Comparison of ENCODE assay signal across 1 cellular context in the genomic region with DNA sequence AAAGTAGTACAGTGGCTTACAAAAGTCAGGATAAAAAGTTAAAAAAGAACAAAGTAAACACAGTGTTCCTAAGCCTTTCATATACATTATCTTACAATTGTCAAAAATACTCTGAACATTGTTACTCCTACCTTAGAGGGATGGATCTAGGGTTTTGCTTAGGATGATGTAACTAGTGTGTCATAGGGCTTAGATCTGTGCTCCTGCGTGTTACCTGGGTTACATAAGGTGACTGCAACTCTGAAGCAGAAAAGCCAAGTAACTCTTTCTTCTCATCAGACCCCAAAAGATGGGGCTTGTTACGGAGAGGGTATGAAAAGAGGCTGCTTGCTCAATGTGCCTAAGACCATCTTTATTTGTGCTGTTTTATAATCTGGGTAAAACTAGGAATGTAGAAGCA.
TF ChIP-seq lines count a peak whose summit lies in the region.

No MANE protein-coding gene starts in this region.

TF ChIP-seq in GM23338, 12 proteins besides CTCF, POLR2A, EP300 and RAD21:
- no peak for TF ChIP-seq ETS1 (IDR thresholded peaks at IDR 0.05)
- TF ChIP-seq, protein P1, sequence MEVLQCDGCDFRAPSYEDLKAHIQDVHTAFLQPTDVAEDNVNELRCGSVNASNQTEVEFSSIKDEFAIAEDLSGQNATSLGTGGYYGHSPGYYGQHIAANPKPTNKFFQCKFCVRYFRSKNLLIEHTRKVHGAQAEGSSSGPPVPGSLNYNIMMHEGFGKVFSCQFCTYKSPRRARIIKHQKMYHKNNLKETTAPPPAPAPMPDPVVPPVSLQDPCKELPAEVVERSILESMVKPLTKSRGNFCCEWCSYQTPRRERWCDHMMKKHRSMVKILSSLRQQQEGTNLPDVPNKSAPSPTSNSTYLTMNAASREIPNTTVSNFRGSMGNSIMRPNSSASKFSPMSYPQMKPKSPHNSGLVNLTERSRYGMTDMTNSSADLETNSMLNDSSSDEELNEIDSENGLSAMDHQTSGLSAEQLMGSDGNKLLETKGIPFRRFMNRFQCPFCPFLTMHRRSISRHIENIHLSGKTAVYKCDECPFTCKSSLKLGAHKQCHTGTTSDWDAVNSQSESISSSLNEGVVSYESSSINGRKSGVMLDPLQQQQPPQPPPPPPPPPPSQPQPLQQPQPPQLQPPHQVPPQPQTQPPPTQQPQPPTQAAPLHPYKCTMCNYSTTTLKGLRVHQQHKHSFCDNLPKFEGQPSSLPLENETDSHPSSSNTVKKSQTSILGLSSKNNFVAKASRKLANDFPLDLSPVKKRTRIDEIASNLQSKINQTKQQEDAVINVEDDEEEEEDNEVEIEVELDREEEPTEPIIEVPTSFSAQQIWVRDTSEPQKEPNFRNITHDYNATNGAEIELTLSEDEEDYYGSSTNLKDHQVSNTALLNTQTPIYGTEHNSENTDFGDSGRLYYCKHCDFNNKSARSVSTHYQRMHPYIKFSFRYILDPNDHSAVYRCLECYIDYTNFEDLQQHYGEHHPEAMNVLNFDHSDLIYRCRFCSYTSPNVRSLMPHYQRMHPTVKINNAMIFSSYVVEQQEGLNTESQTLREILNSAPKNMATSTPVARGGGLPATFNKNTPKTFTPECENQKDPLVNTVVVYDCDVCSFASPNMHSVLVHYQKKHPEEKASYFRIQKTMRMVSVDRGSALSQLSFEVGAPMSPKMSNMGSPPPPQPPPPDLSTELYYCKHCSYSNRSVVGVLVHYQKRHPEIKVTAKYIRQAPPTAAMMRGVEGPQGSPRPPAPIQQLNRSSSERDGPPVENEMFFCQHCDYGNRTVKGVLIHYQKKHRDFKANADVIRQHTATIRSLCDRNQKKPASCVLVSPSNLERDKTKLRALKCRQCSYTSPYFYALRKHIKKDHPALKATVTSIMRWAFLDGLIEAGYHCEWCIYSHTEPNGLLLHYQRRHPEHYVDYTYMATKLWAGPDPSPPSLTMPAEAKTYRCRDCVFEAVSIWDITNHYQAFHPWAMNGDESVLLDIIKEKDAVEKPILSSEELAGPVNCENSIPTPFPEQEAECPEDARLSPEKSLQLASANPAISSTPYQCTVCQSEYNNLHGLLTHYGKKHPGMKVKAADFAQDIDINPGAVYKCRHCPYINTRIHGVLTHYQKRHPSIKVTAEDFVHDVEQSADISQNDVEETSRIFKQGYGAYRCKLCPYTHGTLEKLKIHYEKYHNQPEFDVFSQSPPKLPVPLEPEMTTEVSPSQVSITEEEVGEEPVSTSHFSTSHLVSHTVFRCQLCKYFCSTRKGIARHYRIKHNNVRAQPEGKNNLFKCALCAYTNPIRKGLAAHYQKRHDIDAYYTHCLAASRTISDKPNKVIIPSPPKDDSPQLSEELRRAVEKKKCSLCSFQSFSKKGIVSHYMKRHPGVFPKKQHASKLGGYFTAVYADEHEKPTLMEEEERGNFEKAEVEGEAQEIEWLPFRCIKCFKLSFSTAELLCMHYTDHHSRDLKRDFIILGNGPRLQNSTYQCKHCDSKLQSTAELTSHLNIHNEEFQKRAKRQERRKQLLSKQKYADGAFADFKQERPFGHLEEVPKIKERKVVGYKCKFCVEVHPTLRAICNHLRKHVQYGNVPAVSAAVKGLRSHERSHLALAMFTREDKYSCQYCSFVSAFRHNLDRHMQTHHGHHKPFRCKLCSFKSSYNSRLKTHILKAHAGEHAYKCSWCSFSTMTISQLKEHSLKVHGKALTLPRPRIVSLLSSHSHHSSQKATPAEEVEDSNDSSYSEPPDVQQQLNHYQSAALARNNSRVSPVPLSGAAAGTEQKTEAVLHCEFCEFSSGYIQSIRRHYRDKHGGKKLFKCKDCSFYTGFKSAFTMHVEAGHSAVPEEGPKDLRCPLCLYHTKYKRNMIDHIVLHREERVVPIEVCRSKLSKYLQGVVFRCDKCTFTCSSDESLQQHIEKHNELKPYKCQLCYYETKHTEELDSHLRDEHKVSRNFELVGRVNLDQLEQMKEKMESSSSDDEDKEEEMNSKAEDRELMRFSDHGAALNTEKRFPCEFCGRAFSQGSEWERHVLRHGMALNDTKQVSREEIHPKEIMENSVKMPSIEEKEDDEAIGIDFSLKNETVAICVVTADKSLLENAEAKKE (CRISPR knock-in tag; IDR thresholded peaks at IDR 0.05): no peak
- TF ChIP-seq POLR2AphosphoS5 (IDR thresholded peaks at IDR 0.05; ENCODE audit: low read depth): no peak
- TF ChIP-seq EZH2 (IDR thresholded peaks at IDR 0.05; ENCODE audit: low read depth, unreplicated experiment): no peak
- no peak for TF ChIP-seq JUNB (IDR thresholded peaks at IDR 0.05; ENCODE audit: unreplicated experiment)
- TF ChIP-seq REST (IDR thresholded peaks at IDR 0.05; ENCODE audit: unreplicated experiment): no peak
- TF ChIP-seq ZNF331 (CRISPR knock-in tag; IDR thresholded peaks at IDR 0.05; ENCODE audit: low read depth): no peak
- TF ChIP-seq EZH2phosphoT487 (IDR thresholded peaks at IDR 0.05; ENCODE audit: unreplicated experiment): no peak
TF ChIP-seq in GM23338: peak in this region for 0.
